20 cellular contexts compared by ENCODE assay signal in the genomic region with DNA sequence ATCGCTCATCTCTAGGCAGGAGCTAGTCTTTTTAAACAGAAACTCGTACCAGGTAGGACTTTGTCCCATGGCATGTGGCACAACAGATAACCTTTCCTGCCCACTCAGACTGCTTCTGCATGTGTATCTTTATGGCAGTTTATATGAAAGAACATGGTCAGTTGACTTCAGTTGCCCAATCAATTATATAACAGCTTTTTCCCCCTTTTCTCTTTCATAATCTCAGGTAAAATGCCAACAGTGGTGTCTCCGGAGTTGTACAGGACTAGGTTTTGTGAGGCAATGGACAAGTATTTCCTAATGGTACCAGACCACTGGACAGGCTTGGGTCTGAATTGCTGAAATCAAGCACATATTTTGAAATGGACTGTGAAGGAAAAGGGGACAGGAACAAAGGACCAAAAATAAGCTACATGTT. TPM values are rescaled to one million over a fixed set of nuclear protein-coding genes. Genes with fewer than 3 reads are reported as not detected.
A peak's percentile ranks its signal among the peaks of the same experiment; 100 is the strongest.
DNase-seq lines count a peak whose midpoint lies in the region; ATAC-seq, FAIRE-seq and TF ChIP-seq lines count a peak whose summit lies in the region.
"Had no signal": no experiment of that assay in that cellular context is flagged by ENCODE, and none has a peak within 500 bp of the region (broad histone marks: within the 10 kb centered on the region; RNA-seq: fewer than 3 reads in every experiment).

No MANE protein-coding gene starts in this region.

- TF ChIP-seq CTCF in body of pancreas (IDR thresholded peaks at IDR 0.05), result no peak
- TF ChIP-seq CTCF in liver (IDR thresholded peaks at IDR 0.05; ENCODE audit: low read depth, low read length, missing input control), result no peak
- no peak for TF ChIP-seq CTCF in pancreas (IDR thresholded peaks at IDR 0.05)

- H3K27me3 ChIP-seq in body of pancreas (no peaks in the 10 kb centered on the region), liver (ENCODE audit: control insufficient read depth in 4 of 4, insufficient read depth in 4 of 4, low read length in 3 of 4) (no peaks in the 10 kb centered on the region), pancreas (no peaks in the 10 kb centered on the region)
- H3K27me3 ChIP-seq: BE2C had no signal

- 31 to 32% methylated on average over 3 of the region's 3 CpGs for WGBS in body of pancreas, 2 donors
- 31% methylated on average over 3 of the region's 3 CpGs for WGBS in liver
- WGBS in pancreas, 2 donors, result 37 to 38% methylated on average over 3 of the region's 3 CpGs

- H3K4me3 ChIP-seq in body of pancreas, result peak overlapping the region in 1 of 2 donors; percentile 33
- H3K4me3 ChIP-seq in liver (ENCODE audit: low read depth in 1 of 3, low read length in 3 of 3), result no peak overlapping the region
- H3K4me3 ChIP-seq in pancreas, result peak overlapping the region in 3 of 4 donors; percentile 20 to 39 (median 30)
- H3K4me3 ChIP-seq: GM23248 had no signal

- peak; percentile 34 to 86 (median 81) for TF ChIP-seq POLR2A in body of pancreas (IDR thresholded peaks at IDR 0.05)

- H3K36me3 ChIP-seq in body of pancreas (replicated peaks in 1 of 2; ENCODE audit: insufficient read depth in 1 of 2, low read depth in 2 of 2) (peaks cover 0 to 3% of the 10 kb centered on the region in 2 donors), liver (ENCODE audit: control insufficient read depth in 4 of 4, insufficient read depth in 3 of 4, low read depth in 1 of 4, low read length in 3 of 4) (peaks cover 0 to 28% (median 15%) of the 10 kb centered on the region in 4 donors), pancreas (peaks cover 0 to 10% (median 3%) of the 10 kb centered on the region in 3 donors)

- H3K9me3 ChIP-seq in body of pancreas (no peaks in the 10 kb centered on the region), liver (ENCODE audit: control insufficient read depth in 4 of 4, low read length in 3 of 4) (peaks cover 0 to 2% (median 0%) of the 10 kb centered on the region in 4 donors), pancreas (no peaks in the 10 kb centered on the region)
- H3K9me3 ChIP-seq: BE2C had no signal

- H3K9ac ChIP-seq in liver (ENCODE audit: low read depth in 1 of 2, low read length in 2 of 2), result no peak overlapping the region
- H3K9ac ChIP-seq: GM23248 had no signal

- H3K4me1 ChIP-seq in body of pancreas (peaks cover 43% of the 10 kb centered on the region), liver (ENCODE audit: control insufficient read depth in 4 of 4, insufficient read depth in 4 of 4, low read length in 3 of 4) (peaks cover 8 to 44% (median 33%) of the 10 kb centered on the region in 4 donors), pancreas (peaks cover 7 to 19% (median 17%) of the 10 kb centered on the region in 3 donors)
- H3K4me1 ChIP-seq: BE2C had no signal

- peak overlapping the region; percentile 58 to 86 (median 72) for H3K27ac ChIP-seq in body of pancreas
- peak overlapping the region; percentile 77 to 80 for H3K27ac ChIP-seq in liver (ENCODE audit: low read depth in 1 of 2, low read length in 2 of 2)
- H3K27ac ChIP-seq in pancreas, result peak overlapping the region in 3 of 4 donors; percentile 4 to 68 (median 57)
- H3K27ac ChIP-seq: GM23248 had no signal

- FAIRE-seq in pancreas (lab: Jason Lieb, UNC), result no peak

- DNase-seq in AML-193 (lab: John Stamatoyannopoulos, UW) (peak; percentile 83 to 84), body of pancreas (peak; percentile 42 to 70 (median 64)), pancreas (peak in 2 of 6 donors; percentile 42 to 45), NCI-H446 treated with DMSO at 0.1 percent for 48 hours (lab: John Stamatoyannopoulos, UW) (no peak), DMS153 treated with DMSO at 0.1 percent for 48 hours (lab: John Stamatoyannopoulos, UW; ENCODE audit: unreplicated experiment) (no peak), NCI-H748 treated with DMSO at 0.1 percent for 48 hours (lab: John Stamatoyannopoulos, UW) (no peak), Ammon's horn (ENCODE audit: low spot score) (no peak)
- DNase-seq: BE2C, DMS79, GM23248, H9, HFFc6, NCI-H1105 treated with DMSO at 0.1 percent for 48 hours, NCI-H2029 treated with DMSO at 0.1 percent for 48 hours, NCI-H226, NCI-H524, NCI-H82, SIG-M5 had no signal

- TF ChIP-seq RAD21 in liver (IDR thresholded peaks at IDR 0.05), result peak; percentile 35 to 40

- ATAC-seq in body of pancreas (peak; percentile 57), pancreas (peak; percentile 35 to 68 (median 58))
- ATAC-seq: Panc1 had no signal

- intact Hi-C loops in body of pancreas (cut with DNase I) (no loop called here), pancreas (cut with DNase I) (no loop called here)

TF ChIP-seq in liver, 16 proteins besides CTCF, POLR2A, EP300 and RAD21:
- TF ChIP-seq ATF3 (IDR thresholded peaks at IDR 0.05) (peak; percentile 79), ZBTB33 (IDR thresholded peaks at IDR 0.05) (peak; percentile 95), RXRA (IDR thresholded peaks at IDR 0.05) (peak; percentile 91 to 96), TAF1 (conservative IDR thresholded peaks at IDR 0.05) (no peak), FOXA1 (IDR thresholded peaks at IDR 0.05) (peak; percentile 60), HNF4A (conservative IDR thresholded peaks at IDR 0.05) (peak; percentile 95), HNF4G (IDR thresholded peaks at IDR 0.05) (peak; percentile 93), GABPA (IDR thresholded peaks at IDR 0.05 in 1 of 2, conservative IDR thresholded peaks at IDR 0.05 in 1 of 2) (peak in 1 of 2 donors; percentile 56), JUND (IDR thresholded peaks at IDR 0.05) (peak; percentile 87 to 90), YY1 (IDR thresholded peaks at IDR 0.05) (peak; percentile 83), EGR1 (IDR thresholded peaks at IDR 0.05; ENCODE audit: low read depth in 2 of 2) (peak; percentile 66 to 89), NR2F2 (IDR thresholded peaks at IDR 0.05) (peak; percentile 45), FOXA2 (IDR thresholded peaks at IDR 0.05) (peak; percentile 70), SP1 (IDR thresholded peaks at IDR 0.05) (peak; percentile 97)
- TF ChIP-seq, protein P1, sequence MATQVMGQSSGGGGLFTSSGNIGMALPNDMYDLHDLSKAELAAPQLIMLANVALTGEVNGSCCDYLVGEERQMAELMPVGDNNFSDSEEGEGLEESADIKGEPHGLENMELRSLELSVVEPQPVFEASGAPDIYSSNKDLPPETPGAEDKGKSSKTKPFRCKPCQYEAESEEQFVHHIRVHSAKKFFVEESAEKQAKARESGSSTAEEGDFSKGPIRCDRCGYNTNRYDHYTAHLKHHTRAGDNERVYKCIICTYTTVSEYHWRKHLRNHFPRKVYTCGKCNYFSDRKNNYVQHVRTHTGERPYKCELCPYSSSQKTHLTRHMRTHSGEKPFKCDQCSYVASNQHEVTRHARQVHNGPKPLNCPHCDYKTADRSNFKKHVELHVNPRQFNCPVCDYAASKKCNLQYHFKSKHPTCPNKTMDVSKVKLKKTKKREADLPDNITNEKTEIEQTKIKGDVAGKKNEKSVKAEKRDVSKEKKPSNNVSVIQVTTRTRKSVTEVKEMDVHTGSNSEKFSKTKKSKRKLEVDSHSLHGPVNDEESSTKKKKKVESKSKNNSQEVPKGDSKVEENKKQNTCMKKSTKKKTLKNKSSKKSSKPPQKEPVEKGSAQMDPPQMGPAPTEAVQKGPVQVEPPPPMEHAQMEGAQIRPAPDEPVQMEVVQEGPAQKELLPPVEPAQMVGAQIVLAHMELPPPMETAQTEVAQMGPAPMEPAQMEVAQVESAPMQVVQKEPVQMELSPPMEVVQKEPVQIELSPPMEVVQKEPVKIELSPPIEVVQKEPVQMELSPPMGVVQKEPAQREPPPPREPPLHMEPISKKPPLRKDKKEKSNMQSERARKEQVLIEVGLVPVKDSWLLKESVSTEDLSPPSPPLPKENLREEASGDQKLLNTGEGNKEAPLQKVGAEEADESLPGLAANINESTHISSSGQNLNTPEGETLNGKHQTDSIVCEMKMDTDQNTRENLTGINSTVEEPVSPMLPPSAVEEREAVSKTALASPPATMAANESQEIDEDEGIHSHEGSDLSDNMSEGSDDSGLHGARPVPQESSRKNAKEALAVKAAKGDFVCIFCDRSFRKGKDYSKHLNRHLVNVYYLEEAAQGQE (IDR thresholded peaks at IDR 0.05), result peak; percentile 70
- TF ChIP-seq, protein P2, sequence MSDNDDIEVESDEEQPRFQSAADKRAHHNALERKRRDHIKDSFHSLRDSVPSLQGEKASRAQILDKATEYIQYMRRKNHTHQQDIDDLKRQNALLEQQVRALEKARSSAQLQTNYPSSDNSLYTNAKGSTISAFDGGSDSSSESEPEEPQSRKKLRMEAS (IDR thresholded peaks at IDR 0.05), result peak; percentile 93

RNA-seq across cellular contexts. Expression of gene PTH2R, which starts 51.6 kb away (rescaled TPM):
- total RNA-seq in body of pancreas, result under 1 TPM in 1 of 2 donors, not detected in 1; 0.78 TPM
- total RNA-seq in liver, result 1 to 10 TPM in 1 of 2 donors, under 1 TPM in 1; 0.08 to 1.5 TPM
- under 1 TPM in 1 of 2 donors, not detected in 1; 0.01 TPM for polyA plus RNA-seq in liver
- under 1 TPM; 0.19 to 0.62 (median 0.46) TPM for total RNA-seq in pancreas
- polyA plus RNA-seq in pancreas, result 1 to 10 TPM in 1 of 2 donors, under 1 TPM in 1; 0.49 to 1.5 TPM
- total RNA-seq: GM23248, HFFc6 had no signal
- polyA plus RNA-seq: GM23248 had no signal

Comparison
In these comparisons a context has a peak if more than half of its experiments do, and no peak if none do; other contexts are left out.
1. DNase-seq: peak in AML-193 (2 of 2) and body of pancreas (4 of 4); none in NCI-H446 treated with DMSO at 0.1 percent for 48 hours (single experiment), DMS153 treated with DMSO at 0.1 percent for 48 hours (single experiment), NCI-H748 treated with DMSO at 0.1 percent for 48 hours (single experiment) and Ammon's horn (single experiment).
2. H3K4me3 ChIP-seq: peak in pancreas (3 of 4); none in liver (0 of 3).
3. Peak in every context shown above with its lines, with median percentiles within 50 percentile points of each other: H3K27ac ChIP-seq.